In the genomic region with DNA sequence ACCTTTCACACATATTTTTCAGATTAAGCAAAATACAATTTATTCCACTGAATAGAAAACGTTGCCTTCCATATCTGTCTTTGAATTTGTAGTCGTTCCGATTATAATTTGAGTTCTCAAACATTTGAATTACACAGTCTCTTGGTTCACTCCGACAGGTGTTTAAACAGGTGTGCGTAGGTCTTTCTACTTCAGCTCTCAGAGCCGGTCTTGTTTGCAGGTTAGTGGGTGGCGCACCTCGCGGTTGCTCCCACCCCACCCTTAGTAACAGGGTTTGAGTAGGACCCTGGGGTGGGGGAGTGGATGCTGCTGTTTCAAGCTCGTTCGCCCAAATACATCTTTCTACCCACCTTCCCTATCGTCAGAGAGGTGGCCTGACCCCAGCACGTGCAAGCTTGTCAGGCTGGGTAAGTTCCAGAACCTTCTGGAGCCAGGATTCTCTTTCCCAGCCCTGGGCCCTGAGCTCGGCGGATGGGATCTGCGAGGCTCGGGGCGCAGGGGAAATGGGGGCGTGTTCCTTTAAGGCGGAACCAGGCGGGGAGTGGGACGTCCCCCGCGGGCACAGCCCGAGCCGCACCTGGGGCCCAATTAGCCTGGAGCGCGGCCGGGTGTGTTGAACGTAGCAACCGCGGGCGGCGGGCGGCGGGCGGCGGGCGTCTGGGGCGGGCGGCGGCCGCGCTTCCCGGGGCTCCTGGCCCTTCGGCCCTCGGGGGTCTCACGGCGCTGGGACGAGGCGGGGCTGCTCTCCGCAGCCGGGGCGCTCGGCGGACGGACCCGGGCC, we compare ENCODE assay signal across 8 cellular contexts. TPM values are rescaled to one million over a fixed set of nuclear protein-coding genes. Genes with fewer than 3 reads are reported as not detected.
A peak's percentile ranks its signal among the peaks of the same experiment; 100 is the strongest.
DNase-seq lines count a peak whose midpoint lies in the region; ATAC-seq and TF ChIP-seq lines count a peak whose summit lies in the region.

A gene (plus strand): TSS at position 591 of the 781 bp plus-strand sequence.

- no peaks in the 10 kb centered on the region for H3K36me3 ChIP-seq in brain microvascular endothelial cell (replicated peaks)

- in situ Hi-C loops in brain microvascular endothelial cell (cut with HindIII; ENCODE audit: low pct_ligation_motif_present, low sequenced_read_pairs), result no loop called here

- H3K27ac Mint-ChIP-seq in T-cell, result no peak within 1 kb of the TSS

- CTCF ChIA-PET in T-cell (lab: Charles Lee), result no interaction called here

- POLR2A ChIA-PET in T-cell (lab: Charles Lee), result no interaction called here

- no peak for TF ChIP-seq CTCF in brain microvascular endothelial cell (IDR thresholded peaks at IDR 0.05; ENCODE audit: low read depth, low read length, missing control alignments)

- peak; percentile 16 for DNase-seq in NCI-H1436 (lab: John Stamatoyannopoulos, UW)
- DNase-seq in NCI-H1436 treated with DMSO at 0.1 percent for 48 hours (lab: John Stamatoyannopoulos, UW), result no peak
- DNase-seq in T-cell, result peak in 31 of 34 experiments; percentile 7 to 61 (median 29)
- DNase-seq in brain microvascular endothelial cell, result no peak
- DNase-seq in left colon, result peak; percentile 85 to 88
- peak; percentile 49 for DNase-seq in stimulated activated CD4-positive, alpha-beta T cell treated with anti-CD3 and anti-CD28 coated beads, Interleukin-1b, Interleukin-23, amount 100 ng/mL, for 48 hours
- no peak for DNase-seq in GOT3 (lab: John Stamatoyannopoulos, UW)

- H3K27me3 Mint-ChIP-seq in T-cell, result peaks cover 59 to 60% of the 10 kb centered on the region in 2 donors

- no peaks in the 10 kb centered on the region for H3K36me3 Mint-ChIP-seq in T-cell

- H3K4me3 Mint-ChIP-seq in T-cell, result peak within 1 kb of the TSS; percentile 62 to 82 (median 82)

- peak within 1 kb of the TSS; percentile 37 for H3K4me3 ChIP-seq in brain microvascular endothelial cell (ENCODE audit: low read depth, low read length)

- peaks cover 7 to 12% (median 8%) of the 10 kb centered on the region in 3 donors for H3K4me1 Mint-ChIP-seq in T-cell

- peak; percentile 80 for ATAC-seq in HG03108 (IDR thresholded peaks at IDR 0.05; ENCODE audit: unreplicated experiment)
- ATAC-seq in T-cell (replicated peaks in 1 of 4), result peak; percentile 84 to 91 (median 90)
- ATAC-seq in left colon, result peak; percentile 85

- no peaks in the 10 kb centered on the region for H3K9me3 Mint-ChIP-seq in T-cell

- H3K27ac ChIP-seq in brain microvascular endothelial cell, result no peak within 1 kb of the TSS

- intact Hi-C loops in left colon (cut with DNase I, micrococcal nuclease), result no loop called here

- H3K27me3 ChIP-seq in brain microvascular endothelial cell (replicated peaks), result peaks cover 23% of the 10 kb centered on the region

RNA-seq across cellular contexts. Expression of the gene that starts here (rescaled TPM):
- total RNA-seq in T-cell (1 to 10 TPM in 4 of 5 donors, under 1 TPM in 1; 0.57 to 3.2 (median 1.1) TPM), left colon (10 to 100 TPM; 15.2 to 18.4 TPM)

Comparison
In these comparisons a context has a peak if more than half of its experiments do, and no peak if none do; other contexts are left out.
1. DNase-seq: peak in NCI-H1436 (single experiment), T-cell (31 of 34), left colon (2 of 2) and stimulated activated CD4-positive, alpha-beta T cell treated with anti-CD3 and anti-CD28 coated beads, Interleukin-1b, Interleukin-23, amount 100 ng/mL, for 48 hours (single experiment); none in NCI-H1436 treated with DMSO at 0.1 percent for 48 hours (single experiment), brain microvascular endothelial cell (single experiment) and GOT3 (single experiment).
2. Peak in every context shown above with its lines, with median percentiles within 50 percentile points of each other: ATAC-seq.